8 cellular contexts compared by ENCODE assay signal in genomic region chr4:123449780-123450179, GRCh38. TPM values are rescaled to one million over a fixed set of nuclear protein-coding genes. Genes with fewer than 3 reads are reported as not detected.
DNase-seq lines count a peak whose midpoint lies in the region; ATAC-seq and TF ChIP-seq lines count a peak whose summit lies in the region.

No MANE protein-coding gene starts in this region.

- peak; percentile 42 for DNase-seq in ELR (ENCODE audit: low read depth)
- peak; percentile 60 for DNase-seq in epithelial cell of prostate (ENCODE audit: low read depth, low spot score)
- DNase-seq in NCI-H226, result no peak
- DNase-seq in DMS153 (lab: John Stamatoyannopoulos, UW), result no peak
- DNase-seq in dorsolateral prefrontal cortex, result no peak
- no peak for DNase-seq in OCI-M2 (lab: John Stamatoyannopoulos, UW; ENCODE audit: unreplicated experiment)

- intact Hi-C loops in dorsolateral prefrontal cortex (cut with DNase I), result no loop called here

- H3K9ac ChIP-seq in KMS-11, result no peak overlapping the region

- no peaks in the 10 kb centered on the region for H3K27me3 ChIP-seq in KMS-11 (ENCODE audit: insufficient read depth, low read depth)
- H3K27me3 ChIP-seq in dorsolateral prefrontal cortex, result no peaks in the 10 kb centered on the region

- H3K79me2 ChIP-seq in KMS-11 (ENCODE audit: insufficient read depth, low read depth), result no peaks in the 10 kb centered on the region

- no peaks in the 10 kb centered on the region for H3K36me3 ChIP-seq in KMS-11 (ENCODE audit: insufficient read depth)

- TF ChIP-seq CTCF in KMS-11 (conservative IDR thresholded peaks at IDR 0.05; ENCODE audit: low read depth, low read length), result no peak
- no peak for TF ChIP-seq CTCF in dorsolateral prefrontal cortex (IDR thresholded peaks at IDR 0.05 in 54 of 56, conservative IDR thresholded peaks at IDR 0.05 in 2 of 56; ENCODE audit: low read depth in 1 of 56, partially characterized antibody in 56 of 56)

- H3K27ac ChIP-seq in KMS-11 (no peak overlapping the region), epithelial cell of prostate (no peak overlapping the region), dorsolateral prefrontal cortex (no peak overlapping the region)

- H4K20me1 ChIP-seq in KMS-11 (ENCODE audit: insufficient read depth), result no peaks in the 10 kb centered on the region

- H2AFZ ChIP-seq in KMS-11 (ENCODE audit: low read depth), result no peak overlapping the region

- peak; percentile 90 for ATAC-seq in GM21737 (IDR thresholded peaks at IDR 0.05; ENCODE audit: unreplicated experiment)

- peak overlapping the region; percentile 58 for H3K4me2 ChIP-seq in KMS-11

- H3K4me3 ChIP-seq in KMS-11 (IDR thresholded peaks at IDR 0.05; ENCODE audit: insufficient read depth, low read depth, low read length), result no peak overlapping the region
- no peak overlapping the region for H3K4me3 ChIP-seq in dorsolateral prefrontal cortex

- H3K4me1 ChIP-seq in KMS-11 (ENCODE audit: low read depth, poor library complexity, severe bottlenecking), result peaks cover 57% of the 10 kb centered on the region

RNA-seq across cellular contexts. Expression of gene SPRY1, which starts 53.2 kb away (rescaled TPM):
- 10 to 100 TPM in 114 of 120 experiments, 1 to 10 TPM in 6; 6.6 to 33.5 (median 17.6) TPM for total RNA-seq in dorsolateral prefrontal cortex

Comparison
In these comparisons a context has a peak if more than half of its experiments do, and no peak if none do; other contexts are left out.
1. DNase-seq: peak in ELR (single experiment) and epithelial cell of prostate (single experiment); none in NCI-H226 (single experiment), DMS153 (single experiment), dorsolateral prefrontal cortex (0 of 10) and OCI-M2 (single experiment).